ENCODE assay signal across 15 cellular contexts in the genomic region with DNA sequence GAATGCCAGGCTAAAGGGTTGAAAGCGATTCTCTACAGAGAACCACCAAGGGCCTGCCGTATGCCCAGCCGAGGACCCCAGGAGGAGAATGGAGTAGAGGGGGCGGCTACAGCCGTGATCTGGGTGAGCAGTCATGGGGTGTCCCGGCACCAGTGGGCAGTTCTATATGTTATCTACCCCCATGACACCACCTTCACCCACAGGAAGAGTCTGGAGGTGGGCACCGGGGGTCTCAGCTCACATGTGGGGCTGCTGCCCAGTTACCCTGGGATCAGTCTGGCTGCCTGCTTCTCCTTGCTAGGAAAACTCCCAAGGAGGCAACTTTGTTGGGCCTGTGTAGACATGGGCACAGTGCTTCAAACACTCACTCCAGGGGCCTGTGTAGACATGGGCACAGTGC.
DNase-seq lines count a peak whose midpoint lies in the region; ATAC-seq and TF ChIP-seq lines count a peak whose summit lies in the region.
"Had no signal": no experiment of that assay in that cellular context is flagged by ENCODE, and none has a peak within 500 bp of the region (broad histone marks: within the 10 kb centered on the region; RNA-seq: fewer than 3 reads in every experiment).

No MANE protein-coding gene starts in this region.

- no peak overlapping the region for H3K27ac Mint-ChIP-seq in chondrocyte (ENCODE audit: unreplicated experiment)
- H3K27ac Mint-ChIP-seq in natural killer cell = peak overlapping the region; percentile 96 to 99
- H3K27ac Mint-ChIP-seq in progenitor cell of endocrine pancreas = no peak overlapping the region
- H3K27ac Mint-ChIP-seq: activated T-cell treated with anti-CD3 and anti-CD28 coated beads, Interleukin-2, amount 50 U/mL, for 72 hours; type B pancreatic cell had no signal

- no peak for ATAC-seq in natural killer cell
- ATAC-seq: activated T-cell treated with anti-CD3 and anti-CD28 coated beads, Interleukin-2, amount 50 U/mL, for 72 hours had no signal

- DNase-seq in breast epithelium (ENCODE audit: low spot score in 2 of 2) (no peak), mammary epithelial cell (no peak), chondrocyte (ENCODE audit: low spot score) (peak; percentile 67), natural killer cell (no peak), testis (no peak), T-helper 9 cell (no peak), SK-N-DZ (ENCODE audit: low spot score) (no peak), progenitor cell of endocrine pancreas (ENCODE audit: low spot score, unreplicated experiment) (no peak)
- DNase-seq: activated T-cell treated with anti-CD3 and anti-CD28 coated beads, Interleukin-2, amount 50 U/mL, for 72 hours; brain microvascular endothelial cell; glutamatergic neuron; MG63; NCI-H2029 treated with DMSO at 0.1 percent for 48 hours; Right ventricle myocardium superior had no signal

- H4K20me1 ChIP-seq in mammary epithelial cell (ENCODE audit: insufficient read depth, low read length) = no peaks in the 10 kb centered on the region

- H3K27me3 Mint-ChIP-seq in chondrocyte (ENCODE audit: low read depth) (no peaks in the 10 kb centered on the region), natural killer cell (ENCODE audit: low read depth in 2 of 2) (no peaks in the 10 kb centered on the region), progenitor cell of endocrine pancreas (no peaks in the 10 kb centered on the region)
- H3K27me3 Mint-ChIP-seq: type B pancreatic cell had no signal

- H3K27me3 ChIP-seq in breast epithelium = no peaks in the 10 kb centered on the region
- H3K27me3 ChIP-seq in mammary epithelial cell (ENCODE audit: insufficient read depth, low read length) = no peaks in the 10 kb centered on the region
- no peaks in the 10 kb centered on the region for H3K27me3 ChIP-seq in testis
- H3K27me3 ChIP-seq: brain microvascular endothelial cell, MG63 had no signal

- H3K4me1 ChIP-seq in breast epithelium (no peaks in the 10 kb centered on the region), mammary epithelial cell (ENCODE audit: insufficient read depth, low read length) (peaks cover 8% of the 10 kb centered on the region), testis (peaks cover 42% of the 10 kb centered on the region)

- no peak overlapping the region for H3K4me3 ChIP-seq in breast epithelium
- no peak overlapping the region for H3K4me3 ChIP-seq in mammary epithelial cell (replicated peaks in 1 of 3; ENCODE audit: insufficient read depth in 1 of 3, low read depth in 2 of 3, low read length in 3 of 3)
- no peak overlapping the region for H3K4me3 ChIP-seq in testis
- H3K4me3 ChIP-seq: MG63 had no signal

- H3K27ac ChIP-seq in breast epithelium (peak overlapping the region; percentile 76 to 87), mammary epithelial cell (ENCODE audit: insufficient read depth, low read depth, low read length) (no peak overlapping the region), testis (peak overlapping the region in 1 of 2 donors; percentile 31)
- H3K27ac ChIP-seq: brain microvascular endothelial cell had no signal

- no peak for TF ChIP-seq CTCF in breast epithelium (IDR thresholded peaks at IDR 0.05)
- TF ChIP-seq CTCF in mammary epithelial cell (conservative IDR thresholded peaks at IDR 0.05 in 1 of 2, IDR thresholded peaks at IDR 0.05 in 1 of 2; ENCODE audit: extremely low read depth in 1 of 2, insufficient read depth in 1 of 2, low read depth in 1 of 2, low read length in 2 of 2) = no peak
- TF ChIP-seq CTCF in chondrocyte (IDR thresholded peaks at IDR 0.05) = no peak
- no peak for TF ChIP-seq CTCF in natural killer cell (IDR thresholded peaks at IDR 0.05)
- TF ChIP-seq CTCF in testis (IDR thresholded peaks at IDR 0.05) = no peak
- no peak for TF ChIP-seq CTCF in progenitor cell of endocrine pancreas (IDR thresholded peaks at IDR 0.05; ENCODE audit: unreplicated experiment)

- no peak overlapping the region for H3K9ac ChIP-seq in mammary epithelial cell (ENCODE audit: insufficient read depth, low read length)

- H3K79me2 ChIP-seq in mammary epithelial cell (ENCODE audit: insufficient read depth, low read length) = no peaks in the 10 kb centered on the region

- H3K36me3 ChIP-seq in breast epithelium (no peaks in the 10 kb centered on the region), mammary epithelial cell (ENCODE audit: insufficient read depth, low read length) (no peaks in the 10 kb centered on the region), testis (ENCODE audit: low read depth, missing control alignments) (no peaks in the 10 kb centered on the region)

- H3K4me1 Mint-ChIP-seq in chondrocyte (ENCODE audit: low read depth) (peaks cover 12% of the 10 kb centered on the region), natural killer cell (peaks cover 54 to 78% of the 10 kb centered on the region in 2 donors), progenitor cell of endocrine pancreas (ENCODE audit: low read depth) (peaks cover 2% of the 10 kb centered on the region)

- no peak for TF ChIP-seq POLR2A in breast epithelium (IDR thresholded peaks at IDR 0.05)
- no peak for TF ChIP-seq POLR2A in testis (IDR thresholded peaks at IDR 0.05)

- in situ Hi-C loops in mammary epithelial cell (cut with MboI; ENCODE audit: low sequenced_read_pairs in 2 of 2) = no loop called here

- H3K9me3 Mint-ChIP-seq in chondrocyte (ENCODE audit: low read depth) (peaks cover 8% of the 10 kb centered on the region), natural killer cell (peaks cover 0 to 2% of the 10 kb centered on the region in 2 donors), progenitor cell of endocrine pancreas (ENCODE audit: low read depth) (peaks cover 5% of the 10 kb centered on the region)

- CTCF ChIA-PET in mammary epithelial cell (lab: Charles Lee; ENCODE audit: low non-redundant PET) = no interaction called here

- peaks cover 16% of the 10 kb centered on the region for H3K36me3 Mint-ChIP-seq in chondrocyte (ENCODE audit: low read depth)
- H3K36me3 Mint-ChIP-seq in natural killer cell = peaks cover 5% of the 10 kb centered on the region
- H3K36me3 Mint-ChIP-seq in progenitor cell of endocrine pancreas (ENCODE audit: insufficient read depth) = peaks cover 7% of the 10 kb centered on the region

- no CpG with 5 or more reads among the region's 7 CpGs for WGBS in mammary epithelial cell (ENCODE audit: low coverage, missing lambda C conversion rate)
- WGBS in testis, 2 donors = 94 to 95% methylated on average over 7 of the region's 7 CpGs

- no peak overlapping the region for H3K4me2 ChIP-seq in mammary epithelial cell (ENCODE audit: insufficient read depth, low read depth, low read length)

- H3K9me3 ChIP-seq in breast epithelium (peaks cover 0 to 7% of the 10 kb centered on the region in 2 donors), mammary epithelial cell (replicated peaks; ENCODE audit: insufficient read depth, low read length) (peaks cover 5% of the 10 kb centered on the region), testis (no peaks in the 10 kb centered on the region)

- H2AFZ ChIP-seq in mammary epithelial cell (ENCODE audit: low read depth, low read length) = no peak overlapping the region

- dilution Hi-C loops in mammary epithelial cell (cut with HindIII; ENCODE audit: low sequenced_read_pairs) = no loop called here

- intact Hi-C loops in breast epithelium (cut with DNase I; ENCODE audit: low total_unique reads) = no loop called here
- intact Hi-C loops in mammary epithelial cell (cut with micrococcal nuclease) = no loop called here
- intact Hi-C loops in natural killer cell (cut with micrococcal nuclease) = no loop called here
- intact Hi-C loops in testis (cut with DNase I; ENCODE audit: low total_unique reads) = no loop called here

- H3K4me3 Mint-ChIP-seq in chondrocyte (ENCODE audit: unreplicated experiment) = no peak overlapping the region
- no peak overlapping the region for H3K4me3 Mint-ChIP-seq in natural killer cell
- H3K4me3 Mint-ChIP-seq in progenitor cell of endocrine pancreas (ENCODE audit: low read depth) = no peak overlapping the region
- H3K4me3 Mint-ChIP-seq: type B pancreatic cell had no signal

- no TSS peak for BruUV-seq in mammary epithelial cell (replicated peaks; lab: Mats Ljungman, UMichigan)

Comparison
In these comparisons a context has a peak if more than half of its experiments do, and no peak if none do; other contexts are left out.
1. H3K27ac Mint-ChIP-seq: peak in natural killer cell (2 of 2); none in chondrocyte (single experiment) and progenitor cell of endocrine pancreas (single experiment).